In genomic region chr16:32283024-32283423, GRCh38 we compare ENCODE assay signal across 15 cellular contexts. TPM values are rescaled to one million over a fixed set of nuclear protein-coding genes. Genes with fewer than 3 reads are reported as not detected.
"Had no signal": no experiment of that assay in that cellular context is flagged by ENCODE, and none has a peak within 500 bp of the region (broad histone marks: within the 10 kb centered on the region; RNA-seq: fewer than 3 reads in every experiment).

No MANE protein-coding gene starts in this region.

RNA-seq across cellular contexts. Expression of gene TP53TG3D, which starts 29.9 kb away (rescaled TPM):
- total RNA-seq: natural killer cell treated with Interleukin-12 subunit alpha and Interleukin-12 subunit beta and Interleukin-15 and Interleukin-18, amount 100 ng/mL, for 72 hours; neural crest cell; occipital lobe; omental fat pad; osteoblast; osteocyte; posterior vena cava; progenitor cell of endocrine pancreas; psoas muscle; pulmonary artery endothelial cell; renal cortical epithelial cell; right atrium auricular region; right lobe of liver; smooth muscle cell had no signal
- polyA plus RNA-seq: neural cell, smooth muscle cell had no signal
